1 cellular context compared by ENCODE assay signal in genomic region chr15:23574742-23575141, GRCh38.
TF ChIP-seq lines count a peak whose summit lies in the region.

No MANE protein-coding gene starts in this region.

TF ChIP-seq in GM23338, 12 proteins besides CTCF, POLR2A, EP300 and RAD21 (continued from another document):
- no peak for TF ChIP-seq REST (IDR thresholded peaks at IDR 0.05; ENCODE audit: unreplicated experiment)
